In the genomic region with DNA sequence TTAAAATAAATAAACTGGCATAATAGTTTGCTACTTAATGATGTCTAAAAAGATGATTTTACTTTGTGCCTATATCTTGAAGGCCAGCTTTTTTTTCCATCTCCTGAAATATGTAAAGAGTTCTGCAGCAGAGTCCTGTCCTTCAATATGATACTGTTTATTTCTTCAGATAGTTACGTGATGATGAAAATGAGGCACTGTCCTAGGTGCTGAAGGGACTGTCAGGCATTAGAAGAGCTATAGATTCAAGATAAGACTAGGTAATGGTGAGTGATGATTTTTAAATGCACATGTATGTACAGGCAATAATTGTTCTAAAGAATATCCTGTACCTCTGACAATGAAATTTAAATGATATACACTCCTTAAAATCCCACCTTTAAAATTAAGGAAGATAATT, we compare ENCODE assay signal across 16 cellular contexts.
DNase-seq lines count a peak whose midpoint lies in the region; ATAC-seq, FAIRE-seq and TF ChIP-seq lines count a peak whose summit lies in the region.
"Had no signal": no experiment of that assay in that cellular context is flagged by ENCODE, and none has a peak within 500 bp of the region (broad histone marks: within the 10 kb centered on the region; RNA-seq: fewer than 3 reads in every experiment).

No MANE protein-coding gene starts in this region.

- TF ChIP-seq CTCF in A549 (IDR thresholded peaks at IDR 0.05), result no peak
- TF ChIP-seq CTCF in fibroblast of lung (conservative IDR thresholded peaks at IDR 0.05 in 1 of 2, IDR thresholded peaks at IDR 0.05 in 1 of 2; ENCODE audit: low read depth in 1 of 2, low read length in 2 of 2), result no peak
- TF ChIP-seq CTCF in chondrocyte (IDR thresholded peaks at IDR 0.05), result no peak

- no peak for TF ChIP-seq POLR2A in A549 (IDR thresholded peaks at IDR 0.05; ENCODE audit: low read length)

- H3K9ac ChIP-seq in fibroblast of lung (ENCODE audit: insufficient read depth, low read length), result no peak overlapping the region

- H3K79me2 ChIP-seq in fibroblast of lung (ENCODE audit: control insufficient read depth, insufficient read depth, low read length), result no peaks in the 10 kb centered on the region

- H3K27me3 Mint-ChIP-seq in chondrocyte (ENCODE audit: low read depth), result peaks cover 10% of the 10 kb centered on the region
- H3K27me3 Mint-ChIP-seq: activated CD4-positive, alpha-beta T cell treated with anti-CD3 and anti-CD28 coated beads for 36 hours had no signal

- H3K27ac ChIP-seq in A549, result no peak overlapping the region
- H3K27ac ChIP-seq in fibroblast of lung (ENCODE audit: insufficient read depth, low read length), result no peak overlapping the region
- H3K27ac ChIP-seq: vagina had no signal

- ATAC-seq in A549 (no peak), SK-N-SH treated with all-trans-retinoic acid at 6 μM for 48 hours (no peak), HG03521 (IDR thresholded peaks at IDR 0.05; ENCODE audit: unreplicated experiment) (no peak)
- ATAC-seq: activated CD4-positive, alpha-beta T cell treated with anti-CD3 and anti-CD28 coated beads for 36 hours; mucosa of descending colon had no signal

- H2AFZ ChIP-seq in fibroblast of lung (ENCODE audit: low read length), result no peak overlapping the region

- H3K9me3 ChIP-seq in A549 (no peaks in the 10 kb centered on the region), fibroblast of lung (ENCODE audit: control insufficient read depth, insufficient read depth, low read depth, low read length) (no peaks in the 10 kb centered on the region)
- H3K9me3 ChIP-seq: vagina had no signal

- no peaks in the 10 kb centered on the region for H4K20me1 ChIP-seq in fibroblast of lung (ENCODE audit: control insufficient read depth, extremely low read depth, insufficient read depth, low read length)

- no peak overlapping the region for H3K4me3 Mint-ChIP-seq in chondrocyte (ENCODE audit: unreplicated experiment)
- H3K4me3 Mint-ChIP-seq: activated CD4-positive, alpha-beta T cell treated with anti-CD3 and anti-CD28 coated beads for 36 hours had no signal

- CTCF ChIA-PET in A549 (lab: Yijun Ruan, JAX), result no interaction called here

- FAIRE-seq in A549 (lab: Jason Lieb, UNC), result no peak

- TF ChIP-seq EP300 in A549 (IDR thresholded peaks at IDR 0.05), result no peak
- no peak for TF ChIP-seq EP300 in Ishikawa (IDR thresholded peaks at IDR 0.05; ENCODE audit: borderline replicate concordance)

- no peak overlapping the region for H3K4me3 ChIP-seq in A549
- no peak overlapping the region for H3K4me3 ChIP-seq in fibroblast of lung (replicated peaks in 1 of 4; ENCODE audit: control extremely low read depth in 1 of 4, insufficient read depth in 1 of 4, low read depth in 3 of 4, low read length in 4 of 4)
- H3K4me3 ChIP-seq: mucosa of descending colon, vagina had no signal

- H3K4me2 ChIP-seq in A549, result no peak overlapping the region
- no peak overlapping the region for H3K4me2 ChIP-seq in fibroblast of lung (ENCODE audit: extremely low read depth, insufficient read depth, low read length)

- WGBS in A549 (ENCODE audit: missing lambda C conversion rate), result 8% methylated on average over 1 of the region's 1 CpG

- no peaks in the 10 kb centered on the region for H3K27me3 ChIP-seq in fibroblast of lung (ENCODE audit: control insufficient read depth, insufficient read depth, low read length)
- H3K27me3 ChIP-seq: vagina had no signal

- DNase-seq in A549 (ENCODE audit: low read depth in 1 of 2, low spot score in 1 of 2) (peak in 1 of 2 experiments; percentile 2), fibroblast of lung (ENCODE audit: low read depth in 2 of 2) (peak; percentile 11 to 40), chondrocyte (ENCODE audit: low spot score) (no peak), cortex of kidney (lab: John Stamatoyannopoulos, UW) (no peak)
- no peak for DNase-seq in stimulated activated naive CD4-positive, alpha-beta T cell (lab: John Stamatoyannopoulos, UW)
- DNase-seq: activated CD4-positive, alpha-beta T cell treated with anti-CD3 and anti-CD28 coated beads for 36 hours; cerebellar nuclear complex; mucosa of descending colon; NCI-H2029 treated with DMSO at 0.1 percent for 48 hours; stimulated activated CD4-positive, alpha-beta T cell treated with anti-CD3 and anti-CD28 coated beads, Interleukin-2, amount 100 ng/mL, for 24 hours; T-helper 1 cell had no signal

- H3K36me3 ChIP-seq in fibroblast of lung (ENCODE audit: control insufficient read depth, insufficient read depth, low read length), result no peaks in the 10 kb centered on the region
- H3K36me3 ChIP-seq: vagina had no signal

- H3K27ac Mint-ChIP-seq in chondrocyte (ENCODE audit: unreplicated experiment), result no peak overlapping the region
- H3K27ac Mint-ChIP-seq: activated CD4-positive, alpha-beta T cell treated with anti-CD3 and anti-CD28 coated beads for 36 hours; progenitor cell of endocrine pancreas had no signal

- no peak for TF ChIP-seq RAD21 in A549 (conservative IDR thresholded peaks at IDR 0.05 in 1 of 2, IDR thresholded peaks at IDR 0.05 in 1 of 2)
- no peak for TF ChIP-seq RAD21 in Ishikawa (IDR thresholded peaks at IDR 0.05; ENCODE audit: low read depth)

- POLR2A ChIA-PET in A549 (lab: Yijun Ruan, JAX), result no interaction called here

- H3K4me1 ChIP-seq in A549 (no peaks in the 10 kb centered on the region), fibroblast of lung (ENCODE audit: control insufficient read depth, extremely low read depth, insufficient read depth, low read length) (no peaks in the 10 kb centered on the region)
- H3K4me1 ChIP-seq: vagina had no signal

- no peaks in the 10 kb centered on the region for H3K36me3 Mint-ChIP-seq in chondrocyte (ENCODE audit: low read depth)

- H3K9me3 Mint-ChIP-seq in chondrocyte (ENCODE audit: low read depth), result peaks cover 6% of the 10 kb centered on the region

- H3K4me1 Mint-ChIP-seq in chondrocyte (ENCODE audit: low read depth), result no peaks in the 10 kb centered on the region
- H3K4me1 Mint-ChIP-seq: activated CD4-positive, alpha-beta T cell treated with anti-CD3 and anti-CD28 coated beads for 36 hours had no signal

TF ChIP-seq in A549, 52 proteins besides CTCF, POLR2A, EP300 and RAD21 (continues in another document):
- TF ChIP-seq GATA3 (IDR thresholded peaks at IDR 0.05; ENCODE audit: borderline replicate concordance), result no peak

TF ChIP-seq in Ishikawa, 13 proteins besides CTCF, POLR2A, EP300 and RAD21:
- TF ChIP-seq, protein P1, sequence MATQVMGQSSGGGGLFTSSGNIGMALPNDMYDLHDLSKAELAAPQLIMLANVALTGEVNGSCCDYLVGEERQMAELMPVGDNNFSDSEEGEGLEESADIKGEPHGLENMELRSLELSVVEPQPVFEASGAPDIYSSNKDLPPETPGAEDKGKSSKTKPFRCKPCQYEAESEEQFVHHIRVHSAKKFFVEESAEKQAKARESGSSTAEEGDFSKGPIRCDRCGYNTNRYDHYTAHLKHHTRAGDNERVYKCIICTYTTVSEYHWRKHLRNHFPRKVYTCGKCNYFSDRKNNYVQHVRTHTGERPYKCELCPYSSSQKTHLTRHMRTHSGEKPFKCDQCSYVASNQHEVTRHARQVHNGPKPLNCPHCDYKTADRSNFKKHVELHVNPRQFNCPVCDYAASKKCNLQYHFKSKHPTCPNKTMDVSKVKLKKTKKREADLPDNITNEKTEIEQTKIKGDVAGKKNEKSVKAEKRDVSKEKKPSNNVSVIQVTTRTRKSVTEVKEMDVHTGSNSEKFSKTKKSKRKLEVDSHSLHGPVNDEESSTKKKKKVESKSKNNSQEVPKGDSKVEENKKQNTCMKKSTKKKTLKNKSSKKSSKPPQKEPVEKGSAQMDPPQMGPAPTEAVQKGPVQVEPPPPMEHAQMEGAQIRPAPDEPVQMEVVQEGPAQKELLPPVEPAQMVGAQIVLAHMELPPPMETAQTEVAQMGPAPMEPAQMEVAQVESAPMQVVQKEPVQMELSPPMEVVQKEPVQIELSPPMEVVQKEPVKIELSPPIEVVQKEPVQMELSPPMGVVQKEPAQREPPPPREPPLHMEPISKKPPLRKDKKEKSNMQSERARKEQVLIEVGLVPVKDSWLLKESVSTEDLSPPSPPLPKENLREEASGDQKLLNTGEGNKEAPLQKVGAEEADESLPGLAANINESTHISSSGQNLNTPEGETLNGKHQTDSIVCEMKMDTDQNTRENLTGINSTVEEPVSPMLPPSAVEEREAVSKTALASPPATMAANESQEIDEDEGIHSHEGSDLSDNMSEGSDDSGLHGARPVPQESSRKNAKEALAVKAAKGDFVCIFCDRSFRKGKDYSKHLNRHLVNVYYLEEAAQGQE (IDR thresholded peaks at IDR 0.05; ENCODE audit: low read depth), result peak; percentile 89
- TF ChIP-seq EGR1 (IDR thresholded peaks at IDR 0.05), result no peak

TF ChIP-seq in SK-N-SH treated with all-trans-retinoic acid at 6 μM for 48 hours, 23 proteins besides CTCF, POLR2A, EP300 and RAD21:
- TF ChIP-seq TCF4 (CRISPR knock-in tag; IDR thresholded peaks at IDR 0.05; ENCODE audit: borderline replicate concordance), result no peak
- TF ChIP-seq GLIS3 (CRISPR knock-in tag; IDR thresholded peaks at IDR 0.05), result no peak
- no peak for TF ChIP-seq ISL1 (CRISPR knock-in tag; IDR thresholded peaks at IDR 0.05)
- TF ChIP-seq ZNF70 (CRISPR knock-in tag; IDR thresholded peaks at IDR 0.05), result no peak
- TF ChIP-seq, protein P2, sequence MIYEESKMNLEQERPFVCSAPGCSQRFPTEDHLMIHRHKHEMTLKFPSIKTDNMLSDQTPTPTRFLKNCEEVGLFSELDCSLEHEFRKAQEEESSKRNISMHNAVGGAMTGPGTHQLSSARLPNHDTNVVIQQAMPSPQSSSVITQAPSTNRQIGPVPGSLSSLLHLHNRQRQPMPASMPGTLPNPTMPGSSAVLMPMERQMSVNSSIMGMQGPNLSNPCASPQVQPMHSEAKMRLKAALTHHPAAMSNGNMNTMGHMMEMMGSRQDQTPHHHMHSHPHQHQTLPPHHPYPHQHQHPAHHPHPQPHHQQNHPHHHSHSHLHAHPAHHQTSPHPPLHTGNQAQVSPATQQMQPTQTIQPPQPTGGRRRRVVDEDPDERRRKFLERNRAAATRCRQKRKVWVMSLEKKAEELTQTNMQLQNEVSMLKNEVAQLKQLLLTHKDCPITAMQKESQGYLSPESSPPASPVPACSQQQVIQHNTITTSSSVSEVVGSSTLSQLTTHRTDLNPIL (CRISPR knock-in tag; IDR thresholded peaks at IDR 0.05; ENCODE audit: low read depth), result no peak
- TF ChIP-seq SNAI2 (CRISPR knock-in tag; IDR thresholded peaks at IDR 0.05), result 0 out of 2 replicates have a peak, but pooled peaks have one; percentile 44
- no peak for TF ChIP-seq ZC3H10 (CRISPR knock-in tag; IDR thresholded peaks at IDR 0.05)
- TF ChIP-seq, protein P3, sequence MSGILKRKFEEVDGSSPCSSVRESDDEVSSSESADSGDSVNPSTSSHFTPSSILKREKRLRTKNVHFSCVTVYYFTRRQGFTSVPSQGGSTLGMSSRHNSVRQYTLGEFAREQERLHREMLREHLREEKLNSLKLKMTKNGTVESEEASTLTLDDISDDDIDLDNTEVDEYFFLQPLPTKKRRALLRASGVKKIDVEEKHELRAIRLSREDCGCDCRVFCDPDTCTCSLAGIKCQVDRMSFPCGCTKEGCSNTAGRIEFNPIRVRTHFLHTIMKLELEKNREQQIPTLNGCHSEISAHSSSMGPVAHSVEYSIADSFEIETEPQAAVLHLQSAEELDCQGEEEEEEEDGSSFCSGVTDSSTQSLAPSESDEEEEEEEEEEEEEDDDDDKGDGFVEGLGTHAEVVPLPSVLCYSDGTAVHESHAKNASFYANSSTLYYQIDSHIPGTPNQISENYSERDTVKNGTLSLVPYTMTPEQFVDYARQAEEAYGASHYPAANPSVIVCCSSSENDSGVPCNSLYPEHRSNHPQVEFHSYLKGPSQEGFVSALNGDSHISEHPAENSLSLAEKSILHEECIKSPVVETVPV (CRISPR knock-in tag; IDR thresholded peaks at IDR 0.05), result no peak

Comparison
In these comparisons a context has a peak if more than half of its experiments do, and no peak if none do; other contexts are left out.
1. DNase-seq: peak in fibroblast of lung (2 of 2); none in stimulated activated naive CD4-positive, alpha-beta T cell (0 of 6), chondrocyte (single experiment) and cortex of kidney (single experiment).